ENCODE assay signal across 9 cellular contexts in the genomic region with DNA sequence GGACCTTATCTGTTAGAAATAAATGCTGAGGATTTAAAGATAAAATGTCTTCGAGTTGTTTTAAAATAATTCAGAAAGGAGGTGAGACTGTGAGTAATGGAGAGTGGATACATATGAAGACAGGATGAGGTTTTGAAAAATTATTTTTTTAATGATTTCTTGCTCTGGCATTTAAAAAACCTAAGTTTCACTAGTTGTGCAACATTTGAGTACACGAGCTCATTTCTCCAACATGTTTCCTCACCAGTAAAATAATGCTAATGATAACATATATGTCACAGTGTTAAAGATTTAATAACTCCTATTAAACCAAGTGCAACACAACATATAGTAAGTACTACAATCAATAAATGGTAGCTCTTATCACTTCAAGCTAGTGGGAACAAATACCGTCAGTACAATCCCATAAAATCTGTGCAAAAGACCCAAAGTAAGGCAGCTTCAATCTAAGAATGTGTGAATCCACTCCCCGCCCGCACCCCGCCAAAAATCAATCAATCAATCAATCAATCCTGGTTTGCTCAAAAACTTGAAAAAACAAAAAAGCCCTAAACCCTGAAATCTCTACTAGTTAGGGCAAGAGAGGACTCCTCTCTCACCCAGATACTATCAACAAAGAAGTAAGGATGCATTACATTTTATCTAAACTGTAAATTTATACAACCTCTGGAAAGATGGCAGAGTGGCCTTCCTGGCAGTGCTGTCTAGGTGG. TPM values are rescaled to one million over a fixed set of nuclear protein-coding genes. Genes with fewer than 3 reads are reported as not detected.
DNase-seq lines count a peak whose midpoint lies in the region; ATAC-seq and TF ChIP-seq lines count a peak whose summit lies in the region.
"Had no signal": no experiment of that assay in that cellular context is flagged by ENCODE, and none has a peak within 500 bp of the region (broad histone marks: within the 10 kb centered on the region; RNA-seq: fewer than 3 reads in every experiment).

No MANE protein-coding gene starts in this region.

- H3K9ac ChIP-seq in DND-41 (ENCODE audit: low read depth, low read length) (peak overlapping the region; percentile 91), OCI-LY3 (ENCODE audit: low read length) (peak overlapping the region; percentile 98)

- TF ChIP-seq CTCF in DND-41 (IDR thresholded peaks at IDR 0.05; ENCODE audit: borderline replicate concordance, extremely low read depth, low read length, poor library complexity, severe bottlenecking) (no peak), OCI-LY3 (IDR thresholded peaks at IDR 0.05; ENCODE audit: low read depth, low read length) (no peak), epithelial cell of esophagus (IDR thresholded peaks at IDR 0.05; ENCODE audit: insufficient read depth, low read depth, low read length, missing control alignments) (no peak), osteoblast (IDR thresholded peaks at IDR 0.05; ENCODE audit: extremely low read depth, low read depth, low read length) (no peak)

- H3K4me2 ChIP-seq in DND-41 (ENCODE audit: insufficient read depth, low read length) (peak overlapping the region; percentile 82), OCI-LY3 (ENCODE audit: low read length) (peak overlapping the region; percentile 93), osteoblast (ENCODE audit: insufficient read depth, low read length) (peak overlapping the region; percentile 93)

- H3K9me3 ChIP-seq in DND-41 (ENCODE audit: insufficient read depth, low read length, severe bottlenecking) (no peaks in the 10 kb centered on the region), OCI-LY3 (ENCODE audit: insufficient read depth, low read length) (no peaks in the 10 kb centered on the region), osteoblast (ENCODE audit: low read depth, low read length) (no peaks in the 10 kb centered on the region), aorta (ENCODE audit: control insufficient read depth, low read length) (no peaks in the 10 kb centered on the region)

- intact Hi-C loops in aorta (cut with DNase I), result no loop called here

- 59 to 62% methylated on average over 6 of the region's 6 CpGs for WGBS in aorta, 2 donors

- H3K27me3 ChIP-seq in DND-41 (ENCODE audit: insufficient read depth, low read length, poor library complexity) (no peaks in the 10 kb centered on the region), OCI-LY3 (ENCODE audit: low read depth, low read length) (no peaks in the 10 kb centered on the region), osteoblast (ENCODE audit: insufficient read depth, low read length) (no peaks in the 10 kb centered on the region), aorta (ENCODE audit: control insufficient read depth in 1 of 2, insufficient read depth in 2 of 2, low read length in 1 of 2) (no peaks in the 10 kb centered on the region)

- H3K27ac ChIP-seq in DND-41 (ENCODE audit: low read length) (peak overlapping the region; percentile 73), OCI-LY3 (ENCODE audit: low read length) (no peak overlapping the region), osteoblast (ENCODE audit: low read depth, low read length) (peak overlapping the region; percentile 84), aorta (ENCODE audit: low read depth in 1 of 2, low read length in 2 of 2) (no peak overlapping the region)

- peaks cover 75% of the 10 kb centered on the region for H3K79me2 ChIP-seq in DND-41 (ENCODE audit: insufficient read depth, low read length)
- peaks cover 71% of the 10 kb centered on the region for H3K79me2 ChIP-seq in OCI-LY3 (ENCODE audit: low read length)
- peaks cover 64% of the 10 kb centered on the region for H3K79me2 ChIP-seq in osteoblast (ENCODE audit: insufficient read depth, low read length)

- H3K36me3 ChIP-seq in DND-41 (ENCODE audit: insufficient read depth, low read length) (peaks cover 42% of the 10 kb centered on the region), OCI-LY3 (replicated peaks; ENCODE audit: low read depth, low read length) (peaks cover 37% of the 10 kb centered on the region), osteoblast (ENCODE audit: insufficient read depth, low read length) (peaks cover 20% of the 10 kb centered on the region), aorta (ENCODE audit: control insufficient read depth in 1 of 2, insufficient read depth in 2 of 2, low read length in 1 of 2) (no peaks in the 10 kb centered on the region)

- ATAC-seq in DND-41 (ENCODE audit: insufficient read depth, low read depth) (no peak), GM19324 (IDR thresholded peaks at IDR 0.05; ENCODE audit: low FRiP score, unreplicated experiment) (no peak), aorta (ENCODE audit: low FRiP score) (no peak)

- H4K20me1 ChIP-seq in DND-41 (ENCODE audit: insufficient read depth, low read length) (peaks cover 13% of the 10 kb centered on the region; the same call in 1 of the 2 replicates), OCI-LY3 (ENCODE audit: insufficient read depth, low read length) (peaks cover 3% of the 10 kb centered on the region), osteoblast (ENCODE audit: insufficient read depth, low read length) (no peaks in the 10 kb centered on the region)

- peak overlapping the region; percentile 79; the same call in 1 of the 2 replicates for H2AFZ ChIP-seq in DND-41 (ENCODE audit: low read depth, low read length)
- no peak overlapping the region for H2AFZ ChIP-seq in OCI-LY3 (ENCODE audit: low read depth, low read length)
- peak overlapping the region; percentile 64 for H2AFZ ChIP-seq in osteoblast (ENCODE audit: low read length)

- H3K4me3 ChIP-seq in DND-41 (ENCODE audit: low read depth in 1 of 2, low read length in 2 of 2), result peak overlapping the region; percentile 54 to 80; a peak in 3 of 4 replicates
- peak overlapping the region; percentile 94 for H3K4me3 ChIP-seq in OCI-LY3 (ENCODE audit: low read length)
- peak overlapping the region; percentile 72 for H3K4me3 ChIP-seq in epithelial cell of esophagus (ENCODE audit: low read length)
- peak overlapping the region; percentile 94 for H3K4me3 ChIP-seq in osteoblast (ENCODE audit: insufficient read depth, low read length)
- H3K4me3 ChIP-seq in aorta (ENCODE audit: low read length in 2 of 2), result peak overlapping the region in 1 of 2 donors; percentile 65

- H3K4me1 ChIP-seq in DND-41 (ENCODE audit: insufficient read depth, low read length) (peaks cover 40% of the 10 kb centered on the region), OCI-LY3 (ENCODE audit: low read length) (peaks cover 19% of the 10 kb centered on the region), osteoblast (ENCODE audit: insufficient read depth, low read length) (peaks cover 22% of the 10 kb centered on the region), aorta (ENCODE audit: control insufficient read depth in 1 of 2, insufficient read depth in 2 of 2, low read length in 2 of 2) (peaks cover 0 to 4% of the 10 kb centered on the region in 2 donors)

- no peak for DNase-seq in DND-41
- no peak for DNase-seq in epithelial cell of esophagus (ENCODE audit: low read depth)
- peak; percentile 67 for DNase-seq in osteoblast (ENCODE audit: insufficient read length, low spot score, missing footprints)
- no peak for DNase-seq in activated gamma-delta T cell treated with Interleukin-2 at 50 U/mL for 16 hours
- DNase-seq in SIG-M5 treated with dmso at 0.1 percent for 504 hours (lab: John Stamatoyannopoulos, UW; ENCODE audit: unreplicated experiment), result no peak
- no peak for DNase-seq in aorta
- DNase-seq: SW 1271 had no signal

RNA-seq across cellular contexts. Expression of a gene that starts 1.3 kb away (rescaled TPM):
- total RNA-seq in osteoblast, result 39.4 and 42.1 TPM in 2 replicates
- total RNA-seq in aorta, result 10 to 100 TPM; 23.4 to 27.6 TPM
- polyA plus RNA-seq in aorta, result 10 to 100 TPM; 34.1 to 67.4 TPM

RNA-seq across cellular contexts. Expression of a gene that starts 2.7 kb away (rescaled TPM):
- total RNA-seq in osteoblast, result 25.7 and 28.6 TPM in 2 replicates
- 10 to 100 TPM; 24.8 to 28.0 TPM for total RNA-seq in aorta
- polyA plus RNA-seq in aorta, result 10 to 100 TPM; 24.4 to 41.6 TPM

Comparison
In these comparisons a context has a peak if more than half of its experiments do, and no peak if none do; other contexts are left out.
1. H3K27ac ChIP-seq: peak in DND-41 (single experiment) and osteoblast (single experiment); none in OCI-LY3 (single experiment) and aorta (0 of 2).
2. Peak in every context shown above with its lines, with median percentiles within 50 percentile points of each other: H3K4me2 ChIP-seq.